ENCODE assay signal across 1 cellular context in genomic region chr4:110626532-110627153, GRCh38.
TF ChIP-seq lines count a peak whose summit lies in the region.

No MANE protein-coding gene starts in this region.

TF ChIP-seq in GM23338, 12 proteins besides CTCF, POLR2A, EP300 and RAD21 (continued from another document):
- TF ChIP-seq ZNF462 (CRISPR knock-in tag; IDR thresholded peaks at IDR 0.05): no peak
